ENCODE assay signal across 13 cellular contexts in the genomic region with DNA sequence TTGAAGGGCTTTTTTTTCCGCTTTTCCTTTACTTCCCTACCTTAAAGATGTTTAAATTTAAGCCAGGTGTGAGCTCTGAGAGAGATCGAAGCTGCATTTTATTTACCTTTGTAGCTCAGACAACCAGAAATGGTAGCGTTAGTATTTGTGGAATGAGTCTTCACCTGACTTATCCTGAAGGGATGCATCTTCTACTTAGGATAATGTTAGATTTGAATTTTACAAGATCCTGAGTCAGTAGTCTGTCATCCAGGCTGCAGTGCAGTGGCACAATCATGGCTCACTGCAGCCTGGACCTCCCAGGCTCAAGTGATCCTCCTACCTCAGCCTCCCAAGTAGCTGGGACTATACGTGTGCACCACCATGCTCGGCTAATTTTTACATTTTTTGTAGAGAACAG. TPM values are rescaled to one million over a fixed set of nuclear protein-coding genes. Genes with fewer than 3 reads are reported as not detected.
DNase-seq lines count a peak whose midpoint lies in the region; ATAC-seq and TF ChIP-seq lines count a peak whose summit lies in the region.
"Had no signal": no experiment of that assay in that cellular context is flagged by ENCODE, and none has a peak within 500 bp of the region (broad histone marks: within the 10 kb centered on the region; RNA-seq: fewer than 3 reads in every experiment).

No MANE protein-coding gene starts in this region.

- POLR2A ChIA-PET in Panc1 (lab: Charles Lee) = no interaction called here

- H3K9me3 ChIP-seq in Panc1 (ENCODE audit: control insufficient read depth, insufficient read depth, low read depth, low read length) = no peaks in the 10 kb centered on the region
- H3K9me3 ChIP-seq: breast epithelium, sigmoid colon, uterus had no signal

- peak; percentile 60; the same call in 1 of the 2 replicates for ATAC-seq in Panc1
- ATAC-seq in effector memory CD8-positive, alpha-beta T cell (replicated peaks) = no peak
- no peak for ATAC-seq in stimulated activated memory B cell treated with anti-CD40 and anti-IgM and Interleukin-4, amounts not matched to agents 10 μg/mL and 1 μg/mL and 100 μg/mL, for 72 hours
- ATAC-seq: esophagus mucosa had no signal

- no peaks in the 10 kb centered on the region for H3K36me3 Mint-ChIP-seq in activated T-cell treated with anti-CD3 and anti-CD28 coated beads, Interleukin-2, amount 50 U/mL, for 24 hours (ENCODE audit: low read depth)
- no peaks in the 10 kb centered on the region for H3K36me3 Mint-ChIP-seq in effector memory CD8-positive, alpha-beta T cell (ENCODE audit: insufficient read depth)
- no peaks in the 10 kb centered on the region for H3K36me3 Mint-ChIP-seq in stimulated activated memory B cell treated with anti-CD40 and anti-IgM and Interleukin-4, amounts not matched to agents 10 μg/mL and 1 μg/mL and 100 μg/mL, for 72 hours

- no peak overlapping the region for H3K4me3 ChIP-seq in Panc1 (ENCODE audit: low read depth in 2 of 2, low read length in 2 of 2)
- H3K4me3 ChIP-seq: sigmoid colon, uterus had no signal

- no peak for DNase-seq in activated T-cell treated with anti-CD3 and anti-CD28 coated beads, Interleukin-2, amount 50 U/mL, for 24 hours
- DNase-seq in activated T-cell treated with anti-CD3 and anti-CD28 coated beads for 4 hours (no peak), Panc1 (ENCODE audit: low read depth, low spot score) (no peak), SK-N-DZ (ENCODE audit: low spot score) (no peak), NCI-H446 (lab: John Stamatoyannopoulos, UW) (no peak), LoVo (ENCODE audit: low spot score) (no peak)
- no peak for DNase-seq in effector memory CD8-positive, alpha-beta T cell
- DNase-seq: NCI-H187 treated with DMSO at 0.1 percent for 48 hours, sigmoid colon, uterus had no signal

- peak overlapping the region; percentile 19 for H3K4me3 Mint-ChIP-seq in activated T-cell treated with anti-CD3 and anti-CD28 coated beads, Interleukin-2, amount 50 U/mL, for 24 hours
- peak overlapping the region in 1 of 2 donors; percentile 73 for H3K4me3 Mint-ChIP-seq in effector memory CD8-positive, alpha-beta T cell
- no peak overlapping the region for H3K4me3 Mint-ChIP-seq in stimulated activated memory B cell treated with anti-CD40 and anti-IgM and Interleukin-4, amounts not matched to agents 10 μg/mL and 1 μg/mL and 100 μg/mL, for 72 hours

- H3K27me3 Mint-ChIP-seq in activated T-cell treated with anti-CD3 and anti-CD28 coated beads, Interleukin-2, amount 50 U/mL, for 24 hours = peaks cover 44% of the 10 kb centered on the region
- no peaks in the 10 kb centered on the region for H3K27me3 Mint-ChIP-seq in effector memory CD8-positive, alpha-beta T cell
- H3K27me3 Mint-ChIP-seq in stimulated activated memory B cell treated with anti-CD40 and anti-IgM and Interleukin-4, amounts not matched to agents 10 μg/mL and 1 μg/mL and 100 μg/mL, for 72 hours = no peaks in the 10 kb centered on the region

- in situ Hi-C loops in Panc1 (cut with HindIII; ENCODE audit: low pct_unique_long_range_greater_than_20kb, low sequenced_read_pairs) = no loop called here

- CTCF ChIA-PET in Panc1 (lab: Charles Lee) = interaction anchor here (0.6 kb wide), 1 partner anchor 30 kb away, joined by 7 read pairs; no protein-coding TSS in a partner anchor

- BruUV-seq in Panc1 (replicated peaks; lab: Mats Ljungman, UMichigan) = no TSS peak

- H3K27me3 ChIP-seq in Panc1 (ENCODE audit: control insufficient read depth, insufficient read depth, low read length) = no peaks in the 10 kb centered on the region
- H3K27me3 ChIP-seq: sigmoid colon, uterus had no signal

- TF ChIP-seq CTCF in Panc1 (IDR thresholded peaks at IDR 0.05) = no peak

- H3K4me1 Mint-ChIP-seq in activated T-cell treated with anti-CD3 and anti-CD28 coated beads, Interleukin-2, amount 50 U/mL, for 24 hours (ENCODE audit: low read depth) = peaks cover 84% of the 10 kb centered on the region
- H3K4me1 Mint-ChIP-seq in effector memory CD8-positive, alpha-beta T cell (ENCODE audit: low read depth in 2 of 2) = peaks cover 32 to 48% of the 10 kb centered on the region in 2 donors
- H3K4me1 Mint-ChIP-seq in stimulated activated memory B cell treated with anti-CD40 and anti-IgM and Interleukin-4, amounts not matched to agents 10 μg/mL and 1 μg/mL and 100 μg/mL, for 72 hours = peaks cover 50% of the 10 kb centered on the region

- H3K36me3 ChIP-seq in Panc1 (ENCODE audit: control insufficient read depth, insufficient read depth, low read length) = no peaks in the 10 kb centered on the region
- H3K36me3 ChIP-seq: breast epithelium, sigmoid colon, uterus had no signal

- intact Hi-C loops in Panc1 (cut with micrococcal nuclease; ENCODE audit: unreplicated experiment) = no loop called here

- no peaks in the 10 kb centered on the region for H3K9me3 Mint-ChIP-seq in activated T-cell treated with anti-CD3 and anti-CD28 coated beads, Interleukin-2, amount 50 U/mL, for 24 hours
- H3K9me3 Mint-ChIP-seq in effector memory CD8-positive, alpha-beta T cell = no peaks in the 10 kb centered on the region
- no peaks in the 10 kb centered on the region for H3K9me3 Mint-ChIP-seq in stimulated activated memory B cell treated with anti-CD40 and anti-IgM and Interleukin-4, amounts not matched to agents 10 μg/mL and 1 μg/mL and 100 μg/mL, for 72 hours

- H3K27ac ChIP-seq in Panc1 (ENCODE audit: low read length) = peak overlapping the region; percentile 71

- peaks cover 7% of the 10 kb centered on the region for H3K4me1 ChIP-seq in Panc1 (ENCODE audit: control insufficient read depth, insufficient read depth, low read length)
- H3K4me1 ChIP-seq: breast epithelium, uterus had no signal

- H3K27ac Mint-ChIP-seq in activated T-cell treated with anti-CD3 and anti-CD28 coated beads, Interleukin-2, amount 50 U/mL, for 24 hours = peak overlapping the region; percentile 91
- peak overlapping the region; percentile 92 to 95 for H3K27ac Mint-ChIP-seq in effector memory CD8-positive, alpha-beta T cell
- H3K27ac Mint-ChIP-seq in stimulated activated memory B cell treated with anti-CD40 and anti-IgM and Interleukin-4, amounts not matched to agents 10 μg/mL and 1 μg/mL and 100 μg/mL, for 72 hours = peak overlapping the region; percentile 98

RNA-seq across cellular contexts. Expression of gene TMSB4X, which starts 26.2 kb away (rescaled TPM):
- 2,928 TPM for total RNA-seq in Panc1 (2021; ENCODE audit: unreplicated experiment)
- polyA plus RNA-seq in Panc1 (2012; ENCODE audit: insufficient read length) = 5,442 TPM
- 1,181 and 1,320 TPM in 2 replicates for polyA plus RNA-seq in SK-N-DZ (2014; cell fraction: cytosol; rRNA removed)
- polyA plus RNA-seq in SK-N-DZ (2014; cell fraction: nucleus; rRNA removed) = 393 and 471 TPM in 2 replicates

RNA-seq across cellular contexts. Expression of gene FAM9C, which starts 43.3 kb away (rescaled TPM):
- not detected for total RNA-seq in Panc1 (2021; ENCODE audit: unreplicated experiment)
- polyA plus RNA-seq in Panc1 (2012; ENCODE audit: insufficient read length) = not detected
- polyA plus RNA-seq in SK-N-DZ (2014; cell fraction: cytosol; rRNA removed) = not detected in 2 replicates
- polyA plus RNA-seq in SK-N-DZ (2014; cell fraction: nucleus; rRNA removed) = not detected in 2 replicates
- total RNA-seq: breast epithelium, esophagus mucosa, sigmoid colon had no signal
